ENCODE assay signal across 9 cellular contexts in the genomic region with DNA sequence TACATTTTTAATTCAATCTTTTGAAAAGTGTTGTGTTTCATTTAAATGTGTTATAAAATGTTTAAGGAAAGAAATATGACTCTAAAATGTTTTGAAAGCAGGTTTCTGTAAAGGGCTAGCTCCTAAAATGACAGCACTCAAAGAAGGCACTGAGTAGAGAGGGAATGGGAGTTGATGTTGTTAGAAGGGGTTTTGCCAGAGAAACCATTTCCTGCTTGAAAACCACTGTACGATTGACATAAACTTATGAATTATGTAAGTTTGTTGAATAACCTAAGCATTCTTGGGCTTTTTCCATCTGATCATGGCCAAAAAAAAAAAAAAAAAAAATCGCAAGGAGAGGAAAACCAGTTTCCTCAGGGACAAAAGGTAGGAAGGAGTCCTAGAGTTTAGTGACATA.
"Had no signal": no experiment of that assay in that cellular context is flagged by ENCODE, and none has a peak within 500 bp of the region (broad histone marks: within the 10 kb centered on the region; RNA-seq: fewer than 3 reads in every experiment).

No MANE protein-coding gene starts in this region.

- ATAC-seq: K562 had no signal

- H3K27ac ChIP-seq: GM23248 had no signal

- H3K4me3 Mint-ChIP-seq: H9 had no signal

- H3K9ac ChIP-seq: GM23248 had no signal

- H3K9me3 Mint-ChIP-seq: H9 had no signal

- H3K27ac Mint-ChIP-seq: H9 had no signal

- H3K4me3 ChIP-seq: GM23248, K562 had no signal

- FAIRE-seq: H1, H54, HTR-8/SVneo, K562 had no signal

- DNase-seq: GM23248, H9, HCEC 1CT, IMR-90, KG1 had no signal

- H2AFZ ChIP-seq: GM23248 had no signal
